In genomic region chr2:108267117-108267516, GRCh38 we compare ENCODE assay signal across 14 cellular contexts. TPM values are rescaled to one million over a fixed set of nuclear protein-coding genes. Genes with fewer than 3 reads are reported as not detected.
DNase-seq lines count a peak whose midpoint lies in the region; ATAC-seq and TF ChIP-seq lines count a peak whose summit lies in the region.
"Had no signal": no experiment of that assay in that cellular context is flagged by ENCODE, and none has a peak within 500 bp of the region (broad histone marks: within the 10 kb centered on the region; RNA-seq: fewer than 3 reads in every experiment).

No MANE protein-coding gene starts in this region.

- no peaks in the 10 kb centered on the region for H3K27me3 ChIP-seq in SJSA1 (replicated peaks)
- H3K27me3 ChIP-seq in smooth muscle cell (ENCODE audit: low read depth): no peaks in the 10 kb centered on the region
- no peaks in the 10 kb centered on the region for H3K27me3 ChIP-seq in effector memory CD4-positive, alpha-beta T cell (replicated peaks; ENCODE audit: control insufficient read depth, insufficient read depth, low read length, poor library complexity, severe bottlenecking)

- TF ChIP-seq CTCF in smooth muscle cell (IDR thresholded peaks at IDR 0.05; ENCODE audit: borderline replicate concordance, insufficient read depth, poor library complexity, severe bottlenecking): no peak

- peak overlapping the region; percentile 86 for H3K27ac ChIP-seq in SJSA1
- H3K27ac ChIP-seq in smooth muscle cell (ENCODE audit: low read depth): peak overlapping the region; percentile 43
- H3K27ac ChIP-seq in effector memory CD4-positive, alpha-beta T cell (ENCODE audit: insufficient read depth, low read length, poor library complexity, severe bottlenecking): no peak overlapping the region
- H3K27ac ChIP-seq: KMS-11 had no signal

- no peak overlapping the region for H3K9ac ChIP-seq in smooth muscle cell (ENCODE audit: low read depth)
- H3K9ac ChIP-seq: KMS-11 had no signal

- peaks cover 40% of the 10 kb centered on the region for H3K4me1 ChIP-seq in SJSA1 (replicated peaks)
- H3K4me1 ChIP-seq in smooth muscle cell (ENCODE audit: low read depth): no peaks in the 10 kb centered on the region
- no peaks in the 10 kb centered on the region for H3K4me1 ChIP-seq in effector memory CD4-positive, alpha-beta T cell (ENCODE audit: control insufficient read depth, insufficient read depth, low read length, poor library complexity, severe bottlenecking)

- H3K36me3 ChIP-seq in SJSA1: no peaks in the 10 kb centered on the region
- H3K36me3 ChIP-seq in smooth muscle cell (ENCODE audit: low read depth): no peaks in the 10 kb centered on the region
- H3K36me3 ChIP-seq in effector memory CD4-positive, alpha-beta T cell (ENCODE audit: control insufficient read depth, insufficient read depth, low read length): no peaks in the 10 kb centered on the region

- H3F3A ChIP-seq in smooth muscle cell (ENCODE audit: low read depth): no peaks in the 10 kb centered on the region

- ATAC-seq in GM18498 (IDR thresholded peaks at IDR 0.05; ENCODE audit: unreplicated experiment): no peak

- H3K9me3 ChIP-seq in SJSA1 (replicated peaks) (no peaks in the 10 kb centered on the region), smooth muscle cell (replicated peaks; ENCODE audit: low read depth) (no peaks in the 10 kb centered on the region)
- no peaks in the 10 kb centered on the region for H3K9me3 ChIP-seq in effector memory CD4-positive, alpha-beta T cell (ENCODE audit: control insufficient read depth, low read length)

- 72% methylated on average over 5 of the region's 5 CpGs for WGBS in smooth muscle cell (ENCODE audit: low lambda C conversion rate)

- no peaks in the 10 kb centered on the region for H4K20me1 ChIP-seq in smooth muscle cell (ENCODE audit: low read depth)

- H3K4me3 ChIP-seq in SJSA1 (no peak overlapping the region), smooth muscle cell (no peak overlapping the region)
- no peak overlapping the region for H3K4me3 ChIP-seq in effector memory CD4-positive, alpha-beta T cell (ENCODE audit: insufficient read depth, low read depth, low read length, poor library complexity, severe bottlenecking)

- no peaks in the 10 kb centered on the region for H3K79me2 ChIP-seq in smooth muscle cell (ENCODE audit: low read depth)

- no peak overlapping the region for H2AFZ ChIP-seq in smooth muscle cell (ENCODE audit: low read depth)

- H3K4me2 ChIP-seq in smooth muscle cell: peak overlapping the region; percentile 8
- H3K4me2 ChIP-seq: KMS-11 had no signal

- peak; percentile 36 for DNase-seq in H4 (ENCODE audit: low spot score)
- peak; percentile 57 to 69 for DNase-seq in SJSA1 (ENCODE audit: low read depth in 1 of 2, low spot score in 2 of 2)
- peak; percentile 17 for DNase-seq in globus pallidus (ENCODE audit: low spot score)
- DNase-seq in smooth muscle cell (lab: John Stamatoyannopoulos, UW; ENCODE audit: unreplicated experiment): no peak
- DNase-seq in NCI-H1436 (lab: John Stamatoyannopoulos, UW): no peak
- no peak for DNase-seq in effector memory CD4-positive, alpha-beta T cell
- DNase-seq in NK-92 treated with Interleukin-12 subunit alpha and Interleukin-12 subunit beta, amount 100 ng/mL, for 24 hours (lab: John Stamatoyannopoulos, UW): no peak
- DNase-seq: NCI-H774; retina; stimulated activated CD8-positive, alpha-beta memory T cell treated with anti-CD3 and anti-CD28 coated beads, Interleukin-4, amount 100 ng/mL, for 48 hours had no signal

RNA-seq across cellular contexts. Expression of gene SULT1C2, which starts 21.6 kb away (rescaled TPM):
- 0.45 and 0.70 TPM in 2 replicates for total RNA-seq in H4 (2014; rRNA removed; shearing (Covaris generic))
- not detected in 2 replicates for total RNA-seq in SJSA1 (2014; rRNA removed; shearing (Covaris generic))
- total RNA-seq in smooth muscle cell: not detected in 2 replicates
- not detected in 2 replicates for polyA plus RNA-seq in smooth muscle cell
- total RNA-seq: activated T-helper 1 cell treated with anti-CD3 and anti-CD28 coated beads, Interleukin-12 subunit alpha, Interleukin-12 subunit beta, Interleukin-2, Interleukin-4 antibody, amounts not matched to agents 30 ng/mL and 10 ng/mL and 1 ng/mL, durations not matched to agents 14 hours and 24 hours and 36 hours; dermis microvascular lymphatic vessel endothelial cell had no signal

RNA-seq across cellular contexts. Expression of gene SULT1C3, which starts 27.3 kb away (rescaled TPM):
- not detected in 2 replicates for total RNA-seq in H4 (2014; rRNA removed; shearing (Covaris generic))
- total RNA-seq in SJSA1 (2014; rRNA removed; shearing (Covaris generic)): not detected in 2 replicates
- total RNA-seq in smooth muscle cell: not detected in 2 replicates
- polyA plus RNA-seq in smooth muscle cell: not detected in 2 replicates
- total RNA-seq: activated T-helper 1 cell treated with anti-CD3 and anti-CD28 coated beads, Interleukin-12 subunit alpha, Interleukin-12 subunit beta, Interleukin-2, Interleukin-4 antibody, amounts not matched to agents 30 ng/mL and 10 ng/mL and 1 ng/mL, durations not matched to agents 14 hours and 24 hours and 36 hours; dermis microvascular lymphatic vessel endothelial cell had no signal

Comparison
In these comparisons a context has a peak if more than half of its experiments do, and no peak if none do; other contexts are left out.
1. DNase-seq: peak in H4 (single experiment), SJSA1 (2 of 2) and globus pallidus (single experiment); none in smooth muscle cell (single experiment), NCI-H1436 (single experiment), effector memory CD4-positive, alpha-beta T cell (0 of 3) and NK-92 treated with Interleukin-12 subunit alpha and Interleukin-12 subunit beta, amount 100 ng/mL, for 24 hours (single experiment).